ENCODE assay signal across 15 cellular contexts in genomic region chr16:14427371-14427948, GRCh38.
DNase-seq lines count a peak whose midpoint lies in the region; ATAC-seq and TF ChIP-seq lines count a peak whose summit lies in the region.
"Had no signal": no experiment of that assay in that cellular context is flagged by ENCODE, and none has a peak within 500 bp of the region (broad histone marks: within the 10 kb centered on the region; RNA-seq: fewer than 3 reads in every experiment).

No MANE protein-coding gene starts in this region.

- peak overlapping the region; percentile 45; the same call in 1 of the 2 replicates for H3K27ac Mint-ChIP-seq in WTC11
- H3K27ac Mint-ChIP-seq: activated CD4-positive, alpha-beta memory T cell treated with anti-CD3 and anti-CD28 coated beads, Interleukin-2, amount 10 ng/mL, durations not matched to agents 7 days and 5 days had no signal

- TF ChIP-seq CTCF in WTC11 (IDR thresholded peaks at IDR 0.05) (no peak), psoas muscle (IDR thresholded peaks at IDR 0.05) (no peak)

- no peaks in the 10 kb centered on the region for H3K9me3 ChIP-seq in psoas muscle
- H3K9me3 ChIP-seq: neutrophil had no signal

- no peak overlapping the region for H3K4me3 Mint-ChIP-seq in WTC11
- H3K4me3 Mint-ChIP-seq: activated CD4-positive, alpha-beta memory T cell treated with anti-CD3 and anti-CD28 coated beads, Interleukin-2, amount 10 ng/mL, durations not matched to agents 7 days and 5 days had no signal

- 71 to 82% (median 79%) methylated on average over 9 of the region's 9 CpGs for WGBS in psoas muscle, 3 donors

- H3K9me3 Mint-ChIP-seq in WTC11 = peaks cover 6% of the 10 kb centered on the region
- H3K9me3 Mint-ChIP-seq: activated CD4-positive, alpha-beta memory T cell treated with anti-CD3 and anti-CD28 coated beads, Interleukin-2, amount 10 ng/mL, durations not matched to agents 7 days and 5 days had no signal

- ATAC-seq in WTC11 (peak; percentile 18; the same call in 1 of the 2 replicates), psoas muscle (no peak), HG02870 (IDR thresholded peaks at IDR 0.05; ENCODE audit: unreplicated experiment) (no peak)

- H3K4me3 ChIP-seq in psoas muscle = no peak overlapping the region
- no peak overlapping the region for H3K4me3 ChIP-seq in H7 (ENCODE audit: insufficient read depth, low read depth, low read length)

- peak overlapping the region; percentile 46 for H3K27ac ChIP-seq in psoas muscle
- H3K27ac ChIP-seq: C4-2B, KMS-11, neutrophil had no signal

- H3K4me1 ChIP-seq in psoas muscle = peaks cover 14% of the 10 kb centered on the region

- H3K27me3 Mint-ChIP-seq in WTC11 (ENCODE audit: low read depth) = no peaks in the 10 kb centered on the region; the same call in 1 of the 2 replicates
- H3K27me3 Mint-ChIP-seq: activated CD4-positive, alpha-beta memory T cell treated with anti-CD3 and anti-CD28 coated beads, Interleukin-2, amount 10 ng/mL, durations not matched to agents 7 days and 5 days had no signal

- POLR2A ChIA-PET in WTC11 (lab: Charles Lee) = no interaction called here
- POLR2A ChIA-PET in HEK293T (lab: Yijun Ruan, JAX) = no interaction called here

- DNase-seq in EH (ENCODE audit: low read depth) = peak; percentile 39
- DNase-seq in WTC11 (ENCODE audit: low spot score) = no peak
- DNase-seq in foreskin melanocyte = peak; percentile 43
- DNase-seq in psoas muscle = no peak
- no peak for DNase-seq in NCI-H82 treated with DMSO at 0.1 percent for 48 hours (lab: John Stamatoyannopoulos, UW; ENCODE audit: unreplicated experiment)
- DNase-seq in H7 = no peak
- DNase-seq in HEK293T (ENCODE audit: extremely low spot score) = no peak
- DNase-seq: activated CD4-positive, alpha-beta memory T cell treated with anti-CD3 and anti-CD28 coated beads, Interleukin-2, amount 10 ng/mL, durations not matched to agents 7 days and 5 days; cortex of kidney; GOT3; NCI-H1105 treated with DMSO at 0.1 percent for 48 hours had no signal

- peaks cover 19% of the 10 kb centered on the region for H3K4me1 Mint-ChIP-seq in WTC11
- H3K4me1 Mint-ChIP-seq: activated CD4-positive, alpha-beta memory T cell treated with anti-CD3 and anti-CD28 coated beads, Interleukin-2, amount 10 ng/mL, durations not matched to agents 7 days and 5 days had no signal

- H3K36me3 ChIP-seq in psoas muscle (ENCODE audit: insufficient read depth in 1 of 2, low read depth in 1 of 2) (no peaks in the 10 kb centered on the region), H7 (replicated peaks; ENCODE audit: control insufficient read depth, insufficient read depth, low read length) (no peaks in the 10 kb centered on the region)
- H3K36me3 ChIP-seq: neutrophil had no signal

- no peaks in the 10 kb centered on the region for H3K27me3 ChIP-seq in psoas muscle (ENCODE audit: insufficient read depth in 3 of 3, low read length in 2 of 3)
- H3K27me3 ChIP-seq in H7 (ENCODE audit: control insufficient read depth, insufficient read depth, low read length) = no peaks in the 10 kb centered on the region
- H3K27me3 ChIP-seq: neutrophil had no signal

- H3K36me3 Mint-ChIP-seq in WTC11 = peaks cover 8% of the 10 kb centered on the region

- CTCF ChIA-PET in WTC11 (lab: Charles Lee) (no interaction called here), HEK293T (lab: Yijun Ruan, JAX) (no interaction called here)

- intact Hi-C loops in psoas muscle (cut with DNase I) = no loop called here

TF ChIP-seq in WTC11, 78 proteins besides CTCF, POLR2A, EP300 and RAD21:
- TF ChIP-seq HMGXB4 (CRISPR knock-in tag; IDR thresholded peaks at IDR 0.05) (no peak), MYBL2 (CRISPR knock-in tag; IDR thresholded peaks at IDR 0.05) (no peak), RORB (CRISPR knock-in tag; IDR thresholded peaks at IDR 0.05) (no peak)
TF ChIP-seq in WTC11: peak in this region for 0.

TF ChIP-seq in HEK293T, 16 proteins besides CTCF, POLR2A, EP300 and RAD21:
- TF ChIP-seq SUZ12 (IDR thresholded peaks at IDR 0.05) = no peak
- no peak for TF ChIP-seq PKNOX1 (IDR thresholded peaks at IDR 0.05)
- no peak for TF ChIP-seq NFRKB (IDR thresholded peaks at IDR 0.05)
TF ChIP-seq in HEK293T: peak in this region for 0.

Comparison
In these comparisons a context has a peak if more than half of its experiments do, and no peak if none do; other contexts are left out.
1. DNase-seq: peak in EH (single experiment) and foreskin melanocyte (single experiment); none in WTC11 (single experiment), psoas muscle (0 of 2), NCI-H82 treated with DMSO at 0.1 percent for 48 hours (single experiment), H7 (single experiment) and HEK293T (single experiment).